Comparison of ENCODE assay signal across 1 cellular context in genomic region chr1:93648656-93649055, GRCh38.
TF ChIP-seq lines count a peak whose summit lies in the region.

No MANE protein-coding gene starts in this region.

TF ChIP-seq in H1, 55 proteins besides CTCF, POLR2A, EP300 and RAD21:
- TF ChIP-seq SP1 (IDR thresholded peaks at IDR 0.05; ENCODE audit: low read depth, low read length) (no peak), ASH2L (IDR thresholded peaks at IDR 0.05; ENCODE audit: low read length) (no peak), GABPA (IDR thresholded peaks at IDR 0.05; ENCODE audit: borderline replicate concordance, insufficient read depth, low read length) (no peak), RNF2 (IDR thresholded peaks at IDR 0.05; ENCODE audit: borderline replicate concordance, low read depth, low read length, missing control alignments, poor library complexity, severe bottlenecking) (no peak), SP4 (IDR thresholded peaks at IDR 0.05; ENCODE audit: low read length) (no peak), JUND (IDR thresholded peaks at IDR 0.05; ENCODE audit: low read length) (no peak)
TF ChIP-seq in H1: peak in this region for 0.
